In the genomic region with DNA sequence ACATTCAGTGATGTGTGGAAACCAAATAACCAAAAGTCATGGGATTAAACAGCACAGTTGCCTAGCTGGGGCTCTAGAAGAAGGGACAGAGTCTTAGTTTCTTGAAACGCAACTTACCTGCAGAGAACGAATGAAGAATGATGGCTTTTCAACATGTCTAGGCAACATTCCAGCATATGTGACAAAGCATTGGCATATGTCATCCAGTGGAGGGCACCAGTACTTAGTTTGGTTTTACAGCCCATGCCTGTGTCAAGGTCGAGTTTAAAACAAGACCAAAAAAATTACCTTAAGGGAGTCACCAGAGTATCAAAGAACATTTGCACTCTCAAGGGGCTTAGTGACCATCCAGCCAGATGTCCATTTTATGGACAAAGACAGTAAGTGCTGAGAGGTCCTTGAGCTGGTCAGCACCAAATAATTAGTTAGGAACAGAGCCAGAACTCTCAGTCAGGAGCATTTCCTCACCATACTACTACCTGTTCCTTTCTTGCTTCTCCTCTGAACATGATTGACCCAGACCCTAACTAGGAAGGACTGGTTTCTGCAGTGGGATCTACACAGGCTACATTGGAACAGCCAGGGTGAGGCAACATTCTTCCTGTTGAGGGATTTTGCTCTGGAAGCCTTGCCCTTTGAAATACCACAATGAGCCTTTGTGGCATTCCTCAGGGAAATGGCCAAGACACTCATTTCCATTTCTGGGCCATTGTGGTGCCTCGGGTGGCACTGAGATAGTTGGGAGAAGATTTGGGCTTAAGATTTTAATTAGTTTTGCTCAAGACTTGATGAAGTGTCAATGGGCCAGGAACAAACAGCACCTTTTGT, we compare ENCODE assay signal across 9 cellular contexts.
A peak's percentile ranks its signal among the peaks of the same experiment; 100 is the strongest.
DNase-seq lines count a peak whose midpoint lies in the region; ATAC-seq and TF ChIP-seq lines count a peak whose summit lies in the region.
"Had no signal": no experiment of that assay in that cellular context is flagged by ENCODE, and none has a peak within 500 bp of the region (broad histone marks: within the 10 kb centered on the region; RNA-seq: fewer than 3 reads in every experiment).

No MANE protein-coding gene starts in this region.

- peak; percentile 50 for TF ChIP-seq CTCF in osteoblast (IDR thresholded peaks at IDR 0.05; ENCODE audit: extremely low read depth, low read depth, low read length)

- H3K4me1 ChIP-seq in osteoblast (ENCODE audit: insufficient read depth, low read length): peaks cover 3% of the 10 kb centered on the region

- no peak overlapping the region for H2AFZ ChIP-seq in osteoblast (ENCODE audit: low read length)

- no peaks in the 10 kb centered on the region for H3K27me3 ChIP-seq in osteoblast (ENCODE audit: insufficient read depth, low read length)

- H3K27ac ChIP-seq in osteoblast (ENCODE audit: low read depth, low read length): no peak overlapping the region

- peak; percentile 82 for ATAC-seq in GM18909 (IDR thresholded peaks at IDR 0.05; ENCODE audit: poor library complexity, unreplicated experiment)
- ATAC-seq in HG03565 (IDR thresholded peaks at IDR 0.05; ENCODE audit: unreplicated experiment): peak; percentile 93

- H3K4me2 ChIP-seq in osteoblast (ENCODE audit: insufficient read depth, low read length): no peak overlapping the region

- no peaks in the 10 kb centered on the region for H3K79me2 ChIP-seq in osteoblast (ENCODE audit: insufficient read depth, low read length)

- H4K20me1 ChIP-seq in osteoblast (ENCODE audit: insufficient read depth, low read length): no peaks in the 10 kb centered on the region

- no peaks in the 10 kb centered on the region for H3K9me3 ChIP-seq in osteoblast (ENCODE audit: low read depth, low read length)

- DNase-seq in DMS153 (lab: John Stamatoyannopoulos, UW): peak; percentile 20
- DNase-seq in SHP77 treated with DMSO at 0.1 percent for 48 hours (lab: John Stamatoyannopoulos, UW): peak; percentile 60
- peak; percentile 32 for DNase-seq in effector CD4-positive, alpha-beta T cell
- no peak for DNase-seq in osteoblast (ENCODE audit: insufficient read length, low spot score, missing footprints)
- DNase-seq in NK-92 treated with Interleukin-12 subunit alpha and Interleukin-12 subunit beta, amount 100 ng/mL, for 24 hours (lab: John Stamatoyannopoulos, UW): no peak
- no peak for DNase-seq in GM03348 (ENCODE audit: low spot score)

- H3K4me3 ChIP-seq in osteoblast (ENCODE audit: insufficient read depth, low read length): no peak overlapping the region
- H3K4me3 ChIP-seq: skin epidermis had no signal

- H3K36me3 ChIP-seq in osteoblast (ENCODE audit: insufficient read depth, low read length): no peaks in the 10 kb centered on the region

Comparison
In these comparisons a context has a peak if more than half of its experiments do, and no peak if none do; other contexts are left out.
1. DNase-seq: peak in DMS153 (single experiment), SHP77 treated with DMSO at 0.1 percent for 48 hours (single experiment) and effector CD4-positive, alpha-beta T cell (single experiment); none in osteoblast (single experiment), NK-92 treated with Interleukin-12 subunit alpha and Interleukin-12 subunit beta, amount 100 ng/mL, for 24 hours (single experiment) and GM03348 (single experiment).